ENCODE assay signal across 12 cellular contexts in genomic region chr19:36668646-36669045, GRCh38. TPM values are rescaled to one million over a fixed set of nuclear protein-coding genes. Genes with fewer than 3 reads are reported as not detected.
DNase-seq lines count a peak whose midpoint lies in the region; ATAC-seq and TF ChIP-seq lines count a peak whose summit lies in the region.
"Had no signal": no experiment of that assay in that cellular context is flagged by ENCODE, and none has a peak within 500 bp of the region (broad histone marks: within the 10 kb centered on the region; RNA-seq: fewer than 3 reads in every experiment).

No MANE protein-coding gene starts in this region.

- H3K4me3 Mint-ChIP-seq in CD4-positive, alpha-beta memory T cell = peak overlapping the region; percentile 18 to 84 (median 62)
- H3K4me3 Mint-ChIP-seq in GM23338 = peak overlapping the region; percentile 50
- H3K4me3 Mint-ChIP-seq in activated naive CD8-positive, alpha-beta T cell treated with anti-CD3 and anti-CD28 coated beads, Interleukin-2, amount 50 U/mL, for 24 hours = peak overlapping the region; percentile 22
- H3K4me3 Mint-ChIP-seq in natural killer cell treated with Interleukin-12 subunit alpha and Interleukin-12 subunit beta and Interleukin-15 and Interleukin-18, amount 100 ng/mL, for 72 hours = peak overlapping the region; percentile 63

- TF ChIP-seq CTCF in GM23338 (conservative IDR thresholded peaks at IDR 0.05; ENCODE audit: low read depth in 2 of 2) = no peak

- H3K23ac ChIP-seq in mesendoderm (ENCODE audit: low read length) = no peak overlapping the region

- H3K79me1 ChIP-seq in mesendoderm (ENCODE audit: low read length) = peaks cover 23% of the 10 kb centered on the region

- WGBS in mesendoderm (ENCODE audit: extremely low coverage, insufficient coverage, low lambda C conversion rate) = no CpG with 5 or more reads among the region's 2 CpGs

- H2AK5ac ChIP-seq in mesendoderm (ENCODE audit: low read length) = no peak overlapping the region

- no peaks in the 10 kb centered on the region for H3K27me3 Mint-ChIP-seq in CD4-positive, alpha-beta memory T cell
- H3K27me3 Mint-ChIP-seq in GM23338 (ENCODE audit: insufficient read depth, low read depth, poor library complexity) = peaks cover 4% of the 10 kb centered on the region
- no peaks in the 10 kb centered on the region for H3K27me3 Mint-ChIP-seq in activated naive CD8-positive, alpha-beta T cell treated with anti-CD3 and anti-CD28 coated beads, Interleukin-2, amount 50 U/mL, for 24 hours
- H3K27me3 Mint-ChIP-seq in natural killer cell treated with Interleukin-12 subunit alpha and Interleukin-12 subunit beta and Interleukin-15 and Interleukin-18, amount 100 ng/mL, for 72 hours = no peaks in the 10 kb centered on the region

- H3K36me3 Mint-ChIP-seq in CD4-positive, alpha-beta memory T cell = peaks cover 63 to 70% of the 10 kb centered on the region in 2 donors
- H3K36me3 Mint-ChIP-seq in GM23338 (ENCODE audit: low read depth) = peaks cover 41% of the 10 kb centered on the region
- H3K36me3 Mint-ChIP-seq in activated naive CD8-positive, alpha-beta T cell treated with anti-CD3 and anti-CD28 coated beads, Interleukin-2, amount 50 U/mL, for 24 hours (ENCODE audit: low read depth) = peaks cover 66% of the 10 kb centered on the region
- peaks cover 42% of the 10 kb centered on the region for H3K36me3 Mint-ChIP-seq in natural killer cell treated with Interleukin-12 subunit alpha and Interleukin-12 subunit beta and Interleukin-15 and Interleukin-18, amount 100 ng/mL, for 72 hours

- H3K4ac ChIP-seq in mesendoderm (ENCODE audit: low read depth, low read length) = no peak overlapping the region

- H3K36me3 ChIP-seq in CD4-positive, alpha-beta memory T cell (ENCODE audit: insufficient read depth, low read length) = no peaks in the 10 kb centered on the region
- H3K36me3 ChIP-seq in GM23338 (ENCODE audit: insufficient read depth) = peaks cover 3% of the 10 kb centered on the region; the same call in 1 of the 2 replicates
- H3K36me3 ChIP-seq in mesendoderm (ENCODE audit: control insufficient read depth, insufficient read depth, low read length) = no peaks in the 10 kb centered on the region

- no peak overlapping the region for H3K56ac ChIP-seq in mesendoderm (ENCODE audit: low read length)

- POLR2A ChIA-PET in CD4-positive, alpha-beta memory T cell (lab: Charles Lee; ENCODE audit: partially characterized antibody) = interaction anchor here (0.5 to 1.3 kb wide), 2 partner anchors 23 to 250 kb away, joined by 3 read pairs; no protein-coding TSS in a partner anchor

- peak overlapping the region; percentile 57; the same call in 1 of the 2 replicates for H3K4me2 ChIP-seq in GM23338
- H3K4me2 ChIP-seq in mesendoderm (ENCODE audit: low read length) = no peak overlapping the region

- H4K5ac ChIP-seq in mesendoderm (ENCODE audit: low read length) = no peak overlapping the region

- H3K9me2 ChIP-seq in GM23338 (ENCODE audit: insufficient read depth) = no peaks in the 10 kb centered on the region; the same call in 1 of the 2 replicates

- no peak overlapping the region for H3K27ac ChIP-seq in CD4-positive, alpha-beta memory T cell (ENCODE audit: low read depth, low read length)
- H3K27ac ChIP-seq in GM23338 (ENCODE audit: low read depth) = no peak overlapping the region
- no peak overlapping the region for H3K27ac ChIP-seq in mesendoderm (ENCODE audit: low read depth, low read length)
- H3K27ac ChIP-seq: sigmoid colon had no signal

- peaks cover 0 to 25% of the 10 kb centered on the region in 2 donors for H3K9me3 ChIP-seq in CD4-positive, alpha-beta memory T cell (ENCODE audit: control insufficient read depth in 1 of 2, low read length in 2 of 2)

- H4K8ac ChIP-seq in mesendoderm (ENCODE audit: low read depth, low read length) = no peak overlapping the region

- peaks cover 24 to 49% (median 31%) of the 10 kb centered on the region in 4 donors for H3K4me1 Mint-ChIP-seq in CD4-positive, alpha-beta memory T cell
- H3K4me1 Mint-ChIP-seq in GM23338 = peaks cover 13% of the 10 kb centered on the region
- peaks cover 23% of the 10 kb centered on the region for H3K4me1 Mint-ChIP-seq in activated naive CD8-positive, alpha-beta T cell treated with anti-CD3 and anti-CD28 coated beads, Interleukin-2, amount 50 U/mL, for 24 hours
- peaks cover 36 to 38% of the 10 kb centered on the region in 2 donors for H3K4me1 Mint-ChIP-seq in natural killer cell treated with Interleukin-12 subunit alpha and Interleukin-12 subunit beta and Interleukin-15 and Interleukin-18, amount 100 ng/mL, for 72 hours (ENCODE audit: low read depth in 2 of 2)

- H3K4me1 ChIP-seq in CD4-positive, alpha-beta memory T cell (ENCODE audit: insufficient read depth, low read length) = peaks cover 28% of the 10 kb centered on the region
- H3K4me1 ChIP-seq in GM23338 (ENCODE audit: insufficient read depth) (no peaks in the 10 kb centered on the region), mesendoderm (ENCODE audit: control insufficient read depth, low read depth, low read length) (no peaks in the 10 kb centered on the region)

- no peaks in the 10 kb centered on the region for H3F3A ChIP-seq in GM23338 (replicated peaks; ENCODE audit: low read depth)

- no peaks in the 10 kb centered on the region for H3K27me3 ChIP-seq in CD4-positive, alpha-beta memory T cell (ENCODE audit: insufficient read depth, low read length)
- H3K27me3 ChIP-seq in GM23338 (ENCODE audit: insufficient read depth) = no peaks in the 10 kb centered on the region
- H3K27me3 ChIP-seq in mesendoderm (ENCODE audit: insufficient read depth, low read length, poor library complexity) = no peaks in the 10 kb centered on the region
- H3K27me3 ChIP-seq: sigmoid colon had no signal

- no peak overlapping the region for H3K18ac ChIP-seq in mesendoderm (ENCODE audit: low read length)

- CTCF ChIA-PET in CD4-positive, alpha-beta memory T cell (lab: Charles Lee; ENCODE audit: partially characterized antibody) = interaction anchor here (0.5 kb wide), 1 partner anchor 67 kb away, joined by 3 read pairs; no protein-coding TSS in a partner anchor

- H3K9me3 Mint-ChIP-seq in CD4-positive, alpha-beta memory T cell = peaks cover 0 to 77% (median 42%) of the 10 kb centered on the region in 8 donors
- H3K9me3 Mint-ChIP-seq in GM23338 = peaks cover 11% of the 10 kb centered on the region; the same call in 2 of the 3 replicates
- peaks cover 67% of the 10 kb centered on the region for H3K9me3 Mint-ChIP-seq in activated naive CD8-positive, alpha-beta T cell treated with anti-CD3 and anti-CD28 coated beads, Interleukin-2, amount 50 U/mL, for 24 hours
- H3K9me3 Mint-ChIP-seq in natural killer cell treated with Interleukin-12 subunit alpha and Interleukin-12 subunit beta and Interleukin-15 and Interleukin-18, amount 100 ng/mL, for 72 hours = peaks cover 7% of the 10 kb centered on the region

- H4K20me1 ChIP-seq in GM23338 (replicated peaks; ENCODE audit: insufficient read depth) = peaks cover 7% of the 10 kb centered on the region

- no peak overlapping the region for H3K9ac ChIP-seq in mesendoderm (ENCODE audit: low read length)

- H3K79me2 ChIP-seq in GM23338 (replicated peaks; ENCODE audit: insufficient read depth) = peaks cover 73% of the 10 kb centered on the region
- H3K79me2 ChIP-seq in mesendoderm (ENCODE audit: control insufficient read depth, insufficient read depth, low read length) = peaks cover 14% of the 10 kb centered on the region

- DNase-seq in CD4-positive, alpha-beta memory T cell = no peak
- DNase-seq in GM23338 (ENCODE audit: low spot score) = no peak
- DNase-seq in activated naive CD8-positive, alpha-beta T cell treated with anti-CD3 and anti-CD28 coated beads, Interleukin-2, amount 50 U/mL, for 24 hours = no peak
- DNase-seq in natural killer cell treated with Interleukin-12 subunit alpha and Interleukin-12 subunit beta and Interleukin-15 and Interleukin-18, amount 100 ng/mL, for 72 hours (ENCODE audit: low spot score) = no peak
- DNase-seq in SHP77 (lab: John Stamatoyannopoulos, UW) = no peak
- no peak for DNase-seq in mesendoderm
- no peak for DNase-seq in NCI-H1417 treated with DMSO at 0.1 percent for 48 hours (lab: John Stamatoyannopoulos, UW)
- DNase-seq: activated CD8-positive, alpha-beta memory T cell treated with anti-CD3 and anti-CD28 coated beads for 24 hours; aorta; IMR-90; NCI-H1105 treated with DMSO at 0.1 percent for 48 hours; sigmoid colon had no signal

- H2BK120ac ChIP-seq in mesendoderm (ENCODE audit: low read depth, low read length) = no peak overlapping the region

- peak overlapping the region in 1 of 2 donors; percentile 1 for H3K4me3 ChIP-seq in CD4-positive, alpha-beta memory T cell (ENCODE audit: low read length in 2 of 2)
- H3K4me3 ChIP-seq in GM23338 = 0 out of 2 replicates have a peak overlapping the region, but pooled peaks have one; percentile 17
- no peak overlapping the region for H3K4me3 ChIP-seq in mesendoderm (ENCODE audit: low read length)

- peak overlapping the region in 4 of 7 donors; percentile 11 to 77 (median 48) for H3K27ac Mint-ChIP-seq in CD4-positive, alpha-beta memory T cell
- H3K27ac Mint-ChIP-seq in GM23338 = no peak overlapping the region
- no peak overlapping the region for H3K27ac Mint-ChIP-seq in activated naive CD8-positive, alpha-beta T cell treated with anti-CD3 and anti-CD28 coated beads, Interleukin-2, amount 50 U/mL, for 24 hours
- no peak overlapping the region for H3K27ac Mint-ChIP-seq in natural killer cell treated with Interleukin-12 subunit alpha and Interleukin-12 subunit beta and Interleukin-15 and Interleukin-18, amount 100 ng/mL, for 72 hours

- intact Hi-C loops in CD4-positive, alpha-beta memory T cell (cut with micrococcal nuclease) = loop anchor here (5.0 to 10.0 kb wide), 2 partner anchors 94 to 169 kb away; partner anchors contain the start of genes ZNF529 and ZNF790

- H2AFZ ChIP-seq in GM23338 = no peak overlapping the region

- H2BK15ac ChIP-seq in mesendoderm (replicated peaks; ENCODE audit: low read depth) = no peak overlapping the region

- ATAC-seq in GM23338 = no peak
- ATAC-seq in activated naive CD8-positive, alpha-beta T cell treated with anti-CD3 and anti-CD28 coated beads, Interleukin-2, amount 50 U/mL, for 24 hours = no peak
- no peak for ATAC-seq in natural killer cell treated with Interleukin-12 subunit alpha and Interleukin-12 subunit beta and Interleukin-15 and Interleukin-18, amount 100 ng/mL, for 72 hours

- H2BK5ac ChIP-seq in mesendoderm (ENCODE audit: low read length) = no peak overlapping the region

RNA-seq across cellular contexts. Expression of gene ZNF461, which starts 2.0 kb away (rescaled TPM):
- 10 to 100 TPM; 17.5 to 17.6 TPM for total RNA-seq in CD4-positive, alpha-beta memory T cell
- polyA plus RNA-seq in CD4-positive, alpha-beta memory T cell = 1 to 10 TPM; 3.1 to 8.0 TPM
- total RNA-seq in GM23338 (2014; rRNA removed; shearing (Covaris generic)) = 6.9 and 9.1 TPM in 2 replicates
- polyA plus RNA-seq in GM23338 (2016; fragmentation: Nextera tagmentation; extraction: Ambion mirVana) = 3.0 and 3.1 TPM in 2 replicates
- total RNA-seq in natural killer cell treated with Interleukin-12 subunit alpha and Interleukin-12 subunit beta and Interleukin-15 and Interleukin-18, amount 100 ng/mL, for 72 hours = 10 to 100 TPM in 1 of 2 donors, 1 to 10 TPM in 1; 5.9 to 10.8 TPM
- polyA plus RNA-seq in mesendoderm (2013, experiment 1 of 2) = 2.9 TPM
- 2.8 TPM for polyA plus RNA-seq in mesendoderm (2013, experiment 2 of 2)

RNA-seq across cellular contexts. Expression of gene ZNF567, which starts 18.8 kb away (rescaled TPM):
- total RNA-seq in CD4-positive, alpha-beta memory T cell = 10 to 100 TPM; 17.0 to 19.8 TPM
- polyA plus RNA-seq in CD4-positive, alpha-beta memory T cell = 10 to 100 TPM in 1 of 2 donors, 1 to 10 TPM in 1; 7.0 to 13.9 TPM
- total RNA-seq in GM23338 (2014; rRNA removed; shearing (Covaris generic)) = 15.6 and 15.8 TPM in 2 replicates
- 17.3 and 17.6 TPM in 2 replicates for polyA plus RNA-seq in GM23338 (2016; fragmentation: Nextera tagmentation; extraction: Ambion mirVana)
- 1 to 10 TPM; 7.3 to 8.5 TPM for total RNA-seq in natural killer cell treated with Interleukin-12 subunit alpha and Interleukin-12 subunit beta and Interleukin-15 and Interleukin-18, amount 100 ng/mL, for 72 hours
- 12.3 TPM for polyA plus RNA-seq in mesendoderm (2013, experiment 1 of 2)
- polyA plus RNA-seq in mesendoderm (2013, experiment 2 of 2) = 12.2 TPM

Comparison
In these comparisons a context has a peak if more than half of its experiments do, and no peak if none do; other contexts are left out.
1. H3K27ac Mint-ChIP-seq: peak in CD4-positive, alpha-beta memory T cell (4 of 7); none in GM23338 (single experiment), activated naive CD8-positive, alpha-beta T cell treated with anti-CD3 and anti-CD28 coated beads, Interleukin-2, amount 50 U/mL, for 24 hours (single experiment) and natural killer cell treated with Interleukin-12 subunit alpha and Interleukin-12 subunit beta and Interleukin-15 and Interleukin-18, amount 100 ng/mL, for 72 hours (0 of 2).
2. Peak in every context shown above with its lines, with median percentiles within 50 percentile points of each other: H3K4me3 Mint-ChIP-seq.